In genomic region chr12:76898472-76898871, GRCh38 we compare ENCODE assay signal across 14 cellular contexts.
"Had no signal": no experiment of that assay in that cellular context is flagged by ENCODE, and none has a peak within 500 bp of the region (broad histone marks: within the 10 kb centered on the region; RNA-seq: fewer than 3 reads in every experiment).

No MANE protein-coding gene starts in this region.

- H3K9me3 ChIP-seq: suprapubic skin, upper lobe of left lung had no signal

- H3K27me3 ChIP-seq: SJSA1, suprapubic skin, upper lobe of left lung had no signal

- H3K36me3 ChIP-seq: SJSA1, suprapubic skin, upper lobe of left lung had no signal

- H3K4me1 ChIP-seq: SJSA1, suprapubic skin, upper lobe of left lung had no signal

- DNase-seq: activated CD4-positive, alpha-beta memory T cell treated with anti-CD3 and anti-CD28 coated beads, Interleukin-2, amount 10 ng/mL, durations not matched to agents 7 days and 5 days; activated CD8-positive, alpha-beta memory T cell treated with anti-CD3 and anti-CD28 coated beads, Interleukin-2, amount 50 U/mL, for 48 hours; activated naive CD4-positive, alpha-beta T cell treated with anti-CD3 and anti-CD28 coated beads for 36 hours; endodermal cell; hypothalamus; mesenchymal stem cell; nephron progenitor cell; stimulated activated CD4-positive, alpha-beta T cell treated with anti-CD3 and anti-CD28 coated beads, Interleukin-12 subunit alpha, Interleukin-12 subunit beta, amount 100 ng/mL, for 4 hours; stimulated activated naive CD4-positive, alpha-beta T cell; T-cell; upper lobe of left lung had no signal

- H3K4me3 ChIP-seq: SJSA1, suprapubic skin, upper lobe of left lung had no signal

- ATAC-seq: T-cell had no signal

- H3K27ac ChIP-seq: SJSA1, suprapubic skin, upper lobe of left lung, VCaP had no signal
